In the genomic region with DNA sequence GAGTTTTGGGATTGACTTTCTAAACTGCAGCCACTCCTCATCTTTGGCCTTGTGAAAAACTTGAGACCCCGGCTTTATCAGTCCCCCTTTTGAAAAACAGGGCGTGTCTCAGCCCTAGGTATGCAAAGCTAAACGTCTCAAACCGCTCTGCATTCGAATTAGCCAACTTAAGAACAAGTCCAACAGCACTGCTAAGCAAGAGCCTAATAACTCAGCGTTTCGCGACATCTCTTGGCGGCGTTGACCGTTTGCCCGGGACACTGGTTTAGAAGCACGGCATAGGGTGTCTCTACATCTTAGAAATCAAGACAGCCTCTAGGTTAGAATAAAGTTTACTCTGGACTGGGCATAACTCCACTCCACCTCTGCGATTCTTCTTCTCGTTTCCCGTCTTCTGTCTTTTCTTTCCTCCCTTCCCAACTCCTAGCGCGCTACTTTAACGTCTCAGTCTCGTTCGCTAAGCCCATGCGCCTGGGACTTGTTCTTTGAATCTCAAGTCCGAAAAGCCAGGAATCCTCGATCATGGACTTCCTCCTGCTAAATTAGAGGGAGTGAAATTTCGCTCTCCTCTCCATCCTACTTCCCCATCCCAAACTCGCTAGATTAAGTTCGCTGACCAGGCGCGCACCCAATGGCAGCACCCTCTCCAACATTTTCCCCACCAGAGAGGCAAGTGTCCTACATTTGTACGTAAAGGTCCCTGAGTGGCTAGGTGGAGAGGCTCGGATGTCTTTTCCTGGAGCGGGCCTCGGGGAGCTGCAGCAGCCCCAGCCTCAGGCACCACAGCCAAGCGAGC, we compare ENCODE assay signal across 2 cellular contexts.
A peak's percentile ranks its signal among the peaks of the same experiment; 100 is the strongest.
TF ChIP-seq lines count a peak whose summit lies in the region.

No MANE protein-coding gene starts in this region.

TF ChIP-seq in HEK293, 187 proteins besides CTCF, POLR2A, EP300 and RAD21 (continued from another document):
- TF ChIP-seq KLF17 (tag by site-specific recombination; IDR thresholded peaks at IDR 0.05) (no peak), ZXDB (tag by site-specific recombination; IDR thresholded peaks at IDR 0.05) (no peak)

TF ChIP-seq in HepG2, 621 proteins besides CTCF, POLR2A, EP300 and RAD21:
- 0 out of 2 replicates have a peak, but pooled peaks have one; percentile 23 for TF ChIP-seq ZBTB4 (CRISPR knock-in tag; IDR thresholded peaks at IDR 0.05; ENCODE audit: borderline replicate concordance)
- no peak for TF ChIP-seq GZF1 (CRISPR knock-in tag; IDR thresholded peaks at IDR 0.05)
